1 cellular context compared by ENCODE assay signal in the genomic region with DNA sequence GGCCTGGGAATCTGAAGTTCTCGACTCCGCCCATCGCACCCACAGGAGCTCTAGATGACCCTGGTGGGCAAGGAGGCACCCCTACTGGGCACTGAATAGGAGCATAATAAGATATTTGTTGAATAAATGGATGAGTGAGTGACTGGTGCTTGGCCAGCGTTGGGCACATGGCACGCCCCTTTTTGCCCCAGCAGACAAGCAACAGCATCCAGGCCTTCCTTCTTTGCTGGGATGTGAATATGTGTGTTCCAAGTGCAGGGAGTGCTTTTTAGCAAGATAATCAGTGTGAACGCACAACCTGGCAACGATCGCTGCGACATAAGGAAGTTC.
TF ChIP-seq lines count a peak whose summit lies in the region.

No MANE protein-coding gene starts in this region.

TF ChIP-seq in IMR-90, 13 proteins besides CTCF, POLR2A, EP300 and RAD21:
- TF ChIP-seq CEBPB (IDR thresholded peaks at IDR 0.05; ENCODE audit: low read depth, low read length) (no peak), MAFK (IDR thresholded peaks at IDR 0.05; ENCODE audit: low read depth, low read length) (no peak), NFE2L2 (IDR thresholded peaks at IDR 0.05; ENCODE audit: low read depth, low read length) (no peak), MXI1 (IDR thresholded peaks at IDR 0.05; ENCODE audit: borderline replicate concordance, low read depth, low read length) (no peak), RCOR1 (IDR thresholded peaks at IDR 0.05; ENCODE audit: insufficient replicate concordance, low read length) (no peak), FOS (IDR thresholded peaks at IDR 0.05; ENCODE audit: low read depth, low read length) (no peak), SMC3 (IDR thresholded peaks at IDR 0.05; ENCODE audit: low read depth, low read length) (no peak), RFX5 (IDR thresholded peaks at IDR 0.05; ENCODE audit: low read depth, low read length) (no peak), CHD1 (IDR thresholded peaks at IDR 0.05; ENCODE audit: low read depth, low read length) (no peak), MAZ (IDR thresholded peaks at IDR 0.05; ENCODE audit: borderline replicate concordance, low read depth, low read length) (no peak), BHLHE40 (IDR thresholded peaks at IDR 0.05; ENCODE audit: low read depth, low read length) (no peak)
- TF ChIP-seq, protein P1, sequence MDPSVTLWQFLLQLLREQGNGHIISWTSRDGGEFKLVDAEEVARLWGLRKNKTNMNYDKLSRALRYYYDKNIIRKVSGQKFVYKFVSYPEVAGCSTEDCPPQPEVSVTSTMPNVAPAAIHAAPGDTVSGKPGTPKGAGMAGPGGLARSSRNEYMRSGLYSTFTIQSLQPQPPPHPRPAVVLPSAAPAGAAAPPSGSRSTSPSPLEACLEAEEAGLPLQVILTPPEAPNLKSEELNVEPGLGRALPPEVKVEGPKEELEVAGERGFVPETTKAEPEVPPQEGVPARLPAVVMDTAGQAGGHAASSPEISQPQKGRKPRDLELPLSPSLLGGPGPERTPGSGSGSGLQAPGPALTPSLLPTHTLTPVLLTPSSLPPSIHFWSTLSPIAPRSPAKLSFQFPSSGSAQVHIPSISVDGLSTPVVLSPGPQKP (IDR thresholded peaks at IDR 0.05; ENCODE audit: borderline replicate concordance, low read depth, low read length) = no peak
- TF ChIP-seq, protein P2, sequence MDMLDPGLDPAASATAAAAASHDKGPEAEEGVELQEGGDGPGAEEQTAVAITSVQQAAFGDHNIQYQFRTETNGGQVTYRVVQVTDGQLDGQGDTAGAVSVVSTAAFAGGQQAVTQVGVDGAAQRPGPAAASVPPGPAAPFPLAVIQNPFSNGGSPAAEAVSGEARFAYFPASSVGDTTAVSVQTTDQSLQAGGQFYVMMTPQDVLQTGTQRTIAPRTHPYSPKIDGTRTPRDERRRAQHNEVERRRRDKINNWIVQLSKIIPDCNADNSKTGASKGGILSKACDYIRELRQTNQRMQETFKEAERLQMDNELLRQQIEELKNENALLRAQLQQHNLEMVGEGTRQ (IDR thresholded peaks at IDR 0.05; ENCODE audit: low read depth, low read length) = no peak
